ENCODE assay signal across 19 cellular contexts in genomic region chr17:50922107-50922506, GRCh38. TPM values are rescaled to one million over a fixed set of nuclear protein-coding genes. Genes with fewer than 3 reads are reported as not detected.
DNase-seq lines count a peak whose midpoint lies in the region; ATAC-seq, FAIRE-seq and TF ChIP-seq lines count a peak whose summit lies in the region.
"Had no signal": no experiment of that assay in that cellular context is flagged by ENCODE, and none has a peak within 500 bp of the region (broad histone marks: within the 10 kb centered on the region; RNA-seq: fewer than 3 reads in every experiment).

No MANE protein-coding gene starts in this region.

- no peak for TF ChIP-seq POLR2A in A549 (IDR thresholded peaks at IDR 0.05; ENCODE audit: low read length)

- BruUV-seq in mammary epithelial cell (replicated peaks; lab: Mats Ljungman, UMichigan), result no TSS peak

- FAIRE-seq in A549 (lab: Jason Lieb, UNC), result no peak
- FAIRE-seq: astrocyte, D721Med had no signal

- TF ChIP-seq EP300 in A549 (IDR thresholded peaks at IDR 0.05), result 0 out of 5 replicates have a peak, but pooled peaks of 1 of the 2 experiments have one; percentile 16

- no peaks in the 10 kb centered on the region for H4K20me1 ChIP-seq in mammary epithelial cell (ENCODE audit: insufficient read depth, low read length)

- H3K27ac ChIP-seq in A549, result peak overlapping the region; percentile 87 to 92
- peak overlapping the region; percentile 72 for H3K27ac ChIP-seq in mammary epithelial cell (ENCODE audit: insufficient read depth, low read depth, low read length)

- ATAC-seq in A549 (no peak), HG03139 (IDR thresholded peaks at IDR 0.05; ENCODE audit: unreplicated experiment) (no peak), GM21526 (IDR thresholded peaks at IDR 0.05; ENCODE audit: low FRiP score, unreplicated experiment) (no peak)
- ATAC-seq: GM23338, SK-N-SH treated with all-trans-retinoic acid at 6 μM for 48 hours had no signal

- dilution Hi-C loops in mammary epithelial cell (cut with HindIII; ENCODE audit: low sequenced_read_pairs), result no loop called here

- CTCF ChIA-PET in A549 (lab: Yijun Ruan, JAX), result interaction anchor here (1.0 to 6.8 kb wide), 6 partner anchors 9 to 70 kb away, joined by 3 to 25 read pairs (median 7); partner anchors contain the start of gene TOB1
- CTCF ChIA-PET in mammary epithelial cell (lab: Charles Lee; ENCODE audit: low non-redundant PET), result no interaction called here

- H3K9ac ChIP-seq in mammary epithelial cell (ENCODE audit: insufficient read depth, low read length), result peak overlapping the region; percentile 16

- H3K4me1 ChIP-seq in A549 (peaks cover 70% of the 10 kb centered on the region), mammary epithelial cell (ENCODE audit: insufficient read depth, low read length) (peaks cover 62% of the 10 kb centered on the region)

- TF ChIP-seq RAD21 in A549 (conservative IDR thresholded peaks at IDR 0.05 in 1 of 2, IDR thresholded peaks at IDR 0.05 in 1 of 2), result no peak

- POLR2A ChIA-PET in A549 (lab: Yijun Ruan, JAX), result interaction anchor here (1.3 to 13.2 kb wide), 3 partner anchors 10 to 55 kb away, joined by 4 to 130 read pairs (median 4); partner anchors contain the start of gene TOB1

- H3K4me3 ChIP-seq in A549 (no peak overlapping the region), mammary epithelial cell (replicated peaks in 1 of 3; ENCODE audit: insufficient read depth in 1 of 3, low read depth in 2 of 3, low read length in 3 of 3) (no peak overlapping the region)
- H3K4me3 ChIP-seq: GM23338, sigmoid colon, tibial nerve had no signal

- in situ Hi-C loops in mammary epithelial cell (cut with MboI; ENCODE audit: low sequenced_read_pairs in 2 of 2), result no loop called here

- peak overlapping the region; percentile 31 for H3K4me2 ChIP-seq in A549
- peak overlapping the region; percentile 40 for H3K4me2 ChIP-seq in mammary epithelial cell (ENCODE audit: insufficient read depth, low read depth, low read length)
- H3K4me2 ChIP-seq: GM23338 had no signal

- WGBS in A549 (ENCODE audit: missing lambda C conversion rate), result 68% methylated on average over 2 of the region's 2 CpGs
- WGBS in mammary epithelial cell (ENCODE audit: low coverage, missing lambda C conversion rate), result 9% methylated on average over 2 of the region's 2 CpGs

- H3K79me2 ChIP-seq in mammary epithelial cell (ENCODE audit: insufficient read depth, low read length), result no peaks in the 10 kb centered on the region

- no peaks in the 10 kb centered on the region for H3K36me3 ChIP-seq in mammary epithelial cell (ENCODE audit: insufficient read depth, low read length)
- H3K36me3 ChIP-seq: sigmoid colon, tibial nerve had no signal

- TF ChIP-seq CTCF in A549 (IDR thresholded peaks at IDR 0.05), result no peak
- no peak for TF ChIP-seq CTCF in mammary epithelial cell (conservative IDR thresholded peaks at IDR 0.05 in 1 of 2, IDR thresholded peaks at IDR 0.05 in 1 of 2; ENCODE audit: extremely low read depth in 1 of 2, insufficient read depth in 1 of 2, low read depth in 1 of 2, low read length in 2 of 2)

- peak overlapping the region; percentile 2 for H2AFZ ChIP-seq in mammary epithelial cell (ENCODE audit: low read depth, low read length)
- H2AFZ ChIP-seq: GM23338 had no signal

- DNase-seq in A549 (ENCODE audit: low read depth in 1 of 2, low spot score in 1 of 2) (no peak), HCEC 1CT (peak; percentile 23), mammary epithelial cell (peak; percentile 78), kidney tubule cell (ENCODE audit: low spot score) (peak; percentile 61), NCI-H146 treated with DMSO at 0.1 percent for 48 hours (lab: John Stamatoyannopoulos, UW; ENCODE audit: unreplicated experiment) (no peak), dermis blood vessel endothelial cell (no peak)
- DNase-seq: activated effector memory CD4-positive, alpha-beta T cell treated with anti-CD3 and anti-CD28 coated beads, Interleukin-2, amount 50 U/mL, for 16 hours; foreskin melanocyte; NCI-H1417 treated with DMSO at 0.1 percent for 48 hours; NCI-H446 treated with DMSO at 0.1 percent for 48 hours; sigmoid colon; stimulated activated CD4-positive, alpha-beta T cell treated with anti-CD3 and anti-CD28 coated beads, Interleukin-4, amount 100 ng/mL, for 4 hours had no signal

- H3K9me3 ChIP-seq in A549 (no peaks in the 10 kb centered on the region), mammary epithelial cell (replicated peaks; ENCODE audit: insufficient read depth, low read length) (no peaks in the 10 kb centered on the region)
- H3K9me3 ChIP-seq: sigmoid colon, tibial nerve had no signal

- intact Hi-C loops in mammary epithelial cell (cut with micrococcal nuclease), result loop anchor here (1.0 kb wide), 2 partner anchors 9 to 28 kb away; no protein-coding TSS in a partner anchor

- H3K27me3 ChIP-seq in mammary epithelial cell (ENCODE audit: insufficient read depth, low read length), result no peaks in the 10 kb centered on the region
- H3K27me3 ChIP-seq: sigmoid colon, tibial nerve had no signal

TF ChIP-seq in A549, 52 proteins besides CTCF, POLR2A, EP300 and RAD21:
- TF ChIP-seq ZSCAN20 (CRISPR knock-in tag; IDR thresholded peaks at IDR 0.05) (no peak), MAX (IDR thresholded peaks at IDR 0.05) (peak; percentile 35; the same call in 1 of the 2 replicates), ZFP36 (IDR thresholded peaks at IDR 0.05; ENCODE audit: borderline replicate concordance, partially characterized antibody) (no peak), HEYL (CRISPR knock-in tag; IDR thresholded peaks at IDR 0.05) (no peak), PHF8 (IDR thresholded peaks at IDR 0.05; ENCODE audit: borderline replicate concordance, low read depth) (no peak), REST (IDR thresholded peaks at IDR 0.05) (no peak), MAFK (IDR thresholded peaks at IDR 0.05; ENCODE audit: partially characterized antibody) (no peak), EHMT2 (IDR thresholded peaks at IDR 0.05; ENCODE audit: low read depth) (no peak), ZC3H11A (IDR thresholded peaks at IDR 0.05) (no peak), FOXS1 (CRISPR knock-in tag; IDR thresholded peaks at IDR 0.05) (no peak), HOXB5 (CRISPR knock-in tag; IDR thresholded peaks at IDR 0.05) (no peak), GATA3 (IDR thresholded peaks at IDR 0.05; ENCODE audit: borderline replicate concordance) (peak; percentile 39; the same call in 1 of the 2 replicates)

RNA-seq across cellular contexts. Expression of gene TOB1, which starts 56.0 kb away (rescaled TPM):
- 101 and 133 TPM in 2 replicates for polyA plus RNA-seq in A549 (2011; rRNA removed)
- 39.6 and 55.5 TPM in 2 replicates for polyA plus RNA-seq in A549 (2012; cell fraction: cytosol; rRNA removed)
- polyA plus RNA-seq in A549 (2012; cell fraction: nucleus; rRNA removed), result 57.4 and 64.7 TPM in 2 replicates
- 77.9 to 111 TPM (median 103 TPM) in 3 replicates for polyA plus RNA-seq in A549 (2017; fragmentation: RNase III; extraction: RNeasy Plus Mini Kit Qiagen cat#74134 plus additional on column Dnase treatment)
- polyA minus RNA-seq in A549 (2011; rRNA and poly(A)+ RNA removed), result 172 and 195 TPM in 2 replicates
- 100 to 1,000 TPM in 1 of 2 donors, 10 to 100 TPM in 1; 51.2 to 149 TPM for total RNA-seq in mammary epithelial cell
- 89.6 TPM for polyA plus RNA-seq in mammary epithelial cell
- 94.4 TPM for polyA minus RNA-seq in mammary epithelial cell
- 2.9 and 4.4 TPM in 2 replicates for total RNA-seq in dermis blood vessel endothelial cell

Comparison
In these comparisons a context has a peak if more than half of its experiments do, and no peak if none do; other contexts are left out.
1. DNase-seq: peak in HCEC 1CT (single experiment), mammary epithelial cell (single experiment) and kidney tubule cell (single experiment); none in A549 (0 of 2), NCI-H146 treated with DMSO at 0.1 percent for 48 hours (single experiment) and dermis blood vessel endothelial cell (single experiment).